Comparison of ENCODE assay signal across 29 cellular contexts in the genomic region with DNA sequence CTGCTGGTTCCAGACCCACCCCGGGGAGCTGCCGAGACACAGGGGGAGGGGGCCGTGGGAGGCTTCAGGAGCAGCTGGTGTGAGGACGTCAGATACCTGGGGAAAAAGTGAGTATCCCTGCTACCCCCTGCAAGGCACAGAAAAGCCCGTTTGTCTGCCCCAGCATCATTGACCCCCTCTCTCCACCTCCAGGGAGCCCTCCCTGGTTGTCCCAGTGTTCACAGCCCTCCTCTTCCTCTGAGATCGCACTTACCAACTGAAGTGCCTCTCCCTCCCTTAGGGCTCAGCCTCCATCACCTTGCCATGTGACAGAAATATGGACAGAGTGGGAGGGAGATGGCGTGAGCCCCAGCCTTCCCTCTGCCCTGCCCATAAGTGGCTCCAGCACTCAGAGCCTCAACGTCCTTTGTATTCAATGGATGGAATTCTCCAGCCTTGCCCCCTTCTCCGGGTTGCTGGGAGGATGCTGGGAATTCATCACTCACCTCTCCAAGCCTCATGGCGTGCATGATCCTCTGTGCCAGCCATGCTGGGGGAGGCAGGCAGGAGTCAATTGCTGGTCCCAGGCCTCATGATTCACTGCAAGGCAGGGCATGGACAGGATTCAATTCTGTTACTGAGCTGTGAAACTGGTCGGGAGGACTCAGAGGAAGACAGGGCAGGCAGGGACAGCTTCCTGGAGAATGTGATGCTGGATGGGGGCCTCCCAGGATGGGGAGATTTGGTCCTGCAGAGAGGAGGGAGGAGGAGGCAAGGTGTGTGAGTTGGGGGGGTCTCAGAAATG. TPM values are rescaled to one million over a fixed set of nuclear protein-coding genes. Genes with fewer than 3 reads are reported as not detected.
DNase-seq lines count a peak whose midpoint lies in the region; ATAC-seq and TF ChIP-seq lines count a peak whose summit lies in the region.
"Had no signal": no experiment of that assay in that cellular context is flagged by ENCODE, and none has a peak within 500 bp of the region (broad histone marks: within the 10 kb centered on the region; RNA-seq: fewer than 3 reads in every experiment).

No MANE protein-coding gene starts in this region.

- peak overlapping the region; percentile 74 for H3K27ac Mint-ChIP-seq in neural progenitor cell
- H3K27ac Mint-ChIP-seq: activated naive CD8-positive, alpha-beta T cell; CD4-positive, alpha-beta T cell; GM23338; WTC11 had no signal

- no peak for TF ChIP-seq EP300 in tibial nerve (IDR thresholded peaks at IDR 0.05)

- 50 to 60% methylated on average over 8 to 9 of the region's 11 CpGs for WGBS in tibial nerve, 2 donors

- H3K4me2 ChIP-seq in neural progenitor cell: no peak overlapping the region
- H3K4me2 ChIP-seq: GM23338, SK-N-SH, smooth muscle cell had no signal

- ATAC-seq in HG03378 (IDR thresholded peaks at IDR 0.05; ENCODE audit: unreplicated experiment): no peak
- ATAC-seq: GM23338, heart right ventricle, left colon, WTC11 had no signal

- no peak overlapping the region for H3K9ac ChIP-seq in neural progenitor cell
- H3K9ac ChIP-seq: SK-N-SH had no signal

- peaks cover 6% of the 10 kb centered on the region for H3K27me3 Mint-ChIP-seq in neural progenitor cell (ENCODE audit: insufficient read depth, low read depth)
- H3K27me3 Mint-ChIP-seq: activated naive CD8-positive, alpha-beta T cell; CD4-positive, alpha-beta T cell had no signal

- H3K4me3 Mint-ChIP-seq in neural progenitor cell: no peak overlapping the region
- H3K4me3 Mint-ChIP-seq: activated naive CD8-positive, alpha-beta T cell; CD4-positive, alpha-beta T cell; GM23338; WTC11 had no signal

- TF ChIP-seq POLR2A in tibial nerve (IDR thresholded peaks at IDR 0.05): no peak

- no peaks in the 10 kb centered on the region for H3K27me3 ChIP-seq in H7 (ENCODE audit: control insufficient read depth, insufficient read depth, low read length)
- H3K27me3 ChIP-seq in neural progenitor cell: no peaks in the 10 kb centered on the region
- no peaks in the 10 kb centered on the region for H3K27me3 ChIP-seq in tibial nerve
- peaks cover 2% of the 10 kb centered on the region for H3K27me3 ChIP-seq in HAP-1 (ENCODE audit: low read depth)
- H3K27me3 ChIP-seq: ascending aorta, dorsolateral prefrontal cortex, heart right ventricle, testis had no signal

- no peaks in the 10 kb centered on the region for H3K79me2 ChIP-seq in neural progenitor cell (ENCODE audit: low read depth)

- H3K36me3 ChIP-seq in H7 (replicated peaks; ENCODE audit: control insufficient read depth, insufficient read depth, low read length) (no peaks in the 10 kb centered on the region), neural progenitor cell (no peaks in the 10 kb centered on the region), tibial nerve (no peaks in the 10 kb centered on the region), HAP-1 (replicated peaks) (no peaks in the 10 kb centered on the region)
- H3K36me3 ChIP-seq: ascending aorta, heart right ventricle had no signal

- in situ Hi-C loops in HAP-1 (cut with MboI; ENCODE audit: low sequenced_read_pairs): no loop called here

- no peaks in the 10 kb centered on the region for H3K36me3 Mint-ChIP-seq in neural progenitor cell
- H3K36me3 Mint-ChIP-seq: WTC11 had no signal

- no peak overlapping the region for H3K4me3 ChIP-seq in H7 (ENCODE audit: insufficient read depth, low read depth, low read length)
- no peak overlapping the region for H3K4me3 ChIP-seq in neural progenitor cell
- no peak overlapping the region for H3K4me3 ChIP-seq in tibial nerve
- no peak overlapping the region for H3K4me3 ChIP-seq in HAP-1
- H3K4me3 ChIP-seq: ascending aorta, dorsolateral prefrontal cortex, GM23338, heart right ventricle, smooth muscle cell, testis had no signal

- H4K20me1 ChIP-seq in neural progenitor cell (ENCODE audit: low read depth): no peaks in the 10 kb centered on the region

- no peak overlapping the region for H3K27ac ChIP-seq in neural progenitor cell
- H3K27ac ChIP-seq in tibial nerve: no peak overlapping the region
- H3K27ac ChIP-seq: ascending aorta, dorsolateral prefrontal cortex, testis had no signal

- peaks cover under 1% of the 10 kb centered on the region for H3K4me1 Mint-ChIP-seq in neural progenitor cell
- H3K4me1 Mint-ChIP-seq: GM23338, WTC11 had no signal

- TF ChIP-seq CTCF in neural progenitor cell (IDR thresholded peaks at IDR 0.05) (no peak), tibial nerve (IDR thresholded peaks at IDR 0.05) (no peak)

- H2AFZ ChIP-seq in neural progenitor cell (replicated peaks): no peak overlapping the region
- H2AFZ ChIP-seq: GM23338 had no signal

- no peaks in the 10 kb centered on the region for H3F3A ChIP-seq in neural progenitor cell (ENCODE audit: low read depth)

- no peaks in the 10 kb centered on the region for H3K4me1 ChIP-seq in neural progenitor cell
- H3K4me1 ChIP-seq in tibial nerve: peaks cover 0 to 20% (median 2%) of the 10 kb centered on the region in 4 donors
- H3K4me1 ChIP-seq in HAP-1: no peaks in the 10 kb centered on the region
- H3K4me1 ChIP-seq: ascending aorta had no signal

- H3K9me3 Mint-ChIP-seq in neural progenitor cell: no peaks in the 10 kb centered on the region
- H3K9me3 Mint-ChIP-seq: CD4-positive, alpha-beta T cell; GM23338; WTC11 had no signal

- H3K9me3 ChIP-seq in neural progenitor cell (ENCODE audit: low read depth) (no peaks in the 10 kb centered on the region), tibial nerve (no peaks in the 10 kb centered on the region), HAP-1 (no peaks in the 10 kb centered on the region)
- H3K9me3 ChIP-seq: ascending aorta, heart right ventricle, SK-N-SH, testis had no signal

- peak; percentile 40 for DNase-seq in AG08395 (ENCODE audit: low spot score)
- DNase-seq in H7: peak; percentile 35
- DNase-seq in astrocyte of the hippocampus (ENCODE audit: low read depth, low spot score): peak; percentile 36
- DNase-seq in neural progenitor cell (ENCODE audit: low spot score): no peak
- no peak for DNase-seq in tibial nerve (ENCODE audit: low spot score in 2 of 2)
- DNase-seq in HAP-1 (ENCODE audit: low spot score in 2 of 2): no peak
- no peak for DNase-seq in DMS153 treated with DMSO at 0.1 percent for 48 hours (lab: John Stamatoyannopoulos, UW; ENCODE audit: unreplicated experiment)
- DNase-seq: CD4-positive, alpha-beta T cell; central memory CD4-positive, alpha-beta T cell; DMS153; dorsolateral prefrontal cortex; heart right ventricle; IMR-90; left colon; mesendoderm; NCI-H2081; NCI-H774; RPMI8226; stimulated activated CD4-positive, alpha-beta T cell treated with anti-CD3 and anti-CD28 coated beads, Interleukin-4, amount 100 ng/mL, for 1 hour; stimulated activated naive CD4-positive, alpha-beta T cell; testis had no signal

RNA-seq across cellular contexts. Expression of a gene that starts 14.6 kb away (rescaled TPM):
- 0.52 TPM in 1 of 2 replicates, not detected in the other for total RNA-seq in H7 (2014; rRNA removed; shearing (Covaris generic))
- total RNA-seq in neural progenitor cell (ENCODE audit: low replicate concordance): not detected in 2 replicates
- total RNA-seq in tibial nerve: under 1 TPM in 1 of 4 donors, not detected in 3; 0.44 TPM
- total RNA-seq: ascending aorta, GM23338, myocyte, smooth muscle cell, WTC11 had no signal

RNA-seq across cellular contexts. Expression of a gene that starts 50.3 kb away (rescaled TPM):
- total RNA-seq in H7 (2014; rRNA removed; shearing (Covaris generic)): 1.8 and 2.1 TPM in 2 replicates
- total RNA-seq in neural progenitor cell (ENCODE audit: low replicate concordance) (0.34 and 1.7 TPM in 2 replicates), tibial nerve (10 to 100 TPM in 3 of 4 donors, 1 to 10 TPM in 1; 5.4 to 49.8 (median 23.4) TPM)

Comparison
In these comparisons a context has a peak if more than half of its experiments do, and no peak if none do; other contexts are left out.
1. DNase-seq: peak in AG08395 (single experiment), H7 (single experiment) and astrocyte of the hippocampus (single experiment); none in neural progenitor cell (single experiment), tibial nerve (0 of 2), HAP-1 (0 of 2) and DMS153 treated with DMSO at 0.1 percent for 48 hours (single experiment).